ENCODE assay signal across 1 cellular context in genomic region chr5:141223112-141223783, GRCh38.
TF ChIP-seq lines count a peak whose summit lies in the region.

TSS of gene PCDHB14 (plus strand) at chr5:141223343. CDS start at chr5:141223506, 163 bp downstream.

TF ChIP-seq in HCT116, 20 proteins besides CTCF, POLR2A, EP300 and RAD21 (continued from another document):
- TF ChIP-seq ZBTB33 (IDR thresholded peaks at IDR 0.05; ENCODE audit: extremely low read depth, insufficient replicate concordance, low read length): no peak
- TF ChIP-seq ATF3 (IDR thresholded peaks at IDR 0.05): no peak
- no peak for TF ChIP-seq CBX3 (IDR thresholded peaks at IDR 0.05; ENCODE audit: low read depth)
- no peak for TF ChIP-seq ZFX (IDR thresholded peaks at IDR 0.05)
- no peak for TF ChIP-seq REST (IDR thresholded peaks at IDR 0.05; ENCODE audit: low read depth)
- TF ChIP-seq EGR1 (IDR thresholded peaks at IDR 0.05; ENCODE audit: low read depth): no peak
- TF ChIP-seq SIN3A (IDR thresholded peaks at IDR 0.05; ENCODE audit: low read depth): no peak
